Comparison of ENCODE assay signal across 8 cellular contexts in genomic region chr1:232793944-232794343, GRCh38. TPM values are rescaled to one million over a fixed set of nuclear protein-coding genes. Genes with fewer than 3 reads are reported as not detected.
A peak's percentile ranks its signal among the peaks of the same experiment; 100 is the strongest.
DNase-seq lines count a peak whose midpoint lies in the region; FAIRE-seq and TF ChIP-seq lines count a peak whose summit lies in the region.

No MANE protein-coding gene starts in this region.

- H3K36me3 ChIP-seq in keratinocyte (ENCODE audit: control insufficient read depth in 2 of 2, extremely low read depth in 1 of 2, insufficient read depth in 2 of 2, low read length in 2 of 2) (no peaks in the 10 kb centered on the region), Caco-2 (ENCODE audit: control insufficient read depth, insufficient read depth, low read length) (no peaks in the 10 kb centered on the region)

- POLR2A ChIA-PET in Caco-2 (lab: Charles Lee): no interaction called here

- peak; percentile 56 for FAIRE-seq in keratinocyte (lab: Jason Lieb, UNC)

- peak; percentile 73 for DNase-seq in EL
- peak; percentile 52 for DNase-seq in HT-29 (ENCODE audit: low spot score)
- peak; percentile 54 for DNase-seq in RPMI8226
- no peak for DNase-seq in keratinocyte (ENCODE audit: low read depth, low spot score)
- no peak for DNase-seq in Caco-2
- no peak for DNase-seq in cardiac septum (ENCODE audit: low spot score)
- DNase-seq in DMS114 treated with DMSO at 0.1 percent for 48 hours (lab: John Stamatoyannopoulos, UW; ENCODE audit: unreplicated experiment): no peak
- DNase-seq in midbrain (lab: John Stamatoyannopoulos, UW): no peak

- no peak overlapping the region for H3K27ac ChIP-seq in keratinocyte (ENCODE audit: control insufficient read depth, insufficient read depth, low read length)

- no peak overlapping the region for H2AFZ ChIP-seq in keratinocyte (ENCODE audit: control insufficient read depth, low read length)

- H3K4me1 Mint-ChIP-seq in Caco-2 (ENCODE audit: low read depth, unreplicated experiment): no peaks in the 10 kb centered on the region

- H3K9me1 ChIP-seq in keratinocyte (ENCODE audit: control insufficient read depth, extremely low read depth, insufficient read depth, low read length): no peaks in the 10 kb centered on the region

- peak in 2 of 3 experiments; percentile 46 to 58 for TF ChIP-seq CTCF in keratinocyte (optimal IDR thresholded peaks at IDR 0.05 in 1 of 3, IDR thresholded peaks at IDR 0.05 in 1 of 3, conservative IDR thresholded peaks at IDR 0.05 in 1 of 3; ENCODE audit: extremely low read depth in 1 of 3, insufficient read depth in 2 of 3, low read length in 3 of 3)
- peak in 1 of 2 experiments; percentile 25 for TF ChIP-seq CTCF in Caco-2 (IDR thresholded peaks at IDR 0.05; ENCODE audit: insufficient read depth in 1 of 2, low read depth in 1 of 2, low read length in 1 of 2, severe bottlenecking in 1 of 2, unreplicated experiment in 1 of 2)

- no peaks in the 10 kb centered on the region for H3K9me3 Mint-ChIP-seq in Caco-2 (ENCODE audit: unreplicated experiment)

- H3K9me3 ChIP-seq in keratinocyte (ENCODE audit: control insufficient read depth, low read depth, low read length) (no peaks in the 10 kb centered on the region), Caco-2 (no peaks in the 10 kb centered on the region)

- intact Hi-C loops in Caco-2 (cut with micrococcal nuclease; ENCODE audit: unreplicated experiment) (no loop called here), cardiac septum (cut with DNase I) (no loop called here)

- BruUV-seq in Caco-2 (replicated peaks; lab: Mats Ljungman, UMichigan): no TSS peak

- H3K36me3 Mint-ChIP-seq in Caco-2 (ENCODE audit: insufficient read depth, unreplicated experiment): no peaks in the 10 kb centered on the region

- no peak overlapping the region for H3K4me2 ChIP-seq in keratinocyte (ENCODE audit: control insufficient read depth, extremely low read depth, insufficient read depth, low read depth, low read length)

- H3K4me3 ChIP-seq in keratinocyte (ENCODE audit: control insufficient read depth in 2 of 3, extremely low read depth in 1 of 3, insufficient read depth in 2 of 3, low read depth in 1 of 3, low read length in 3 of 3) (no peak overlapping the region), Caco-2 (ENCODE audit: low read depth, low read length) (no peak overlapping the region)

- no peaks in the 10 kb centered on the region for H4K20me1 ChIP-seq in keratinocyte (ENCODE audit: control insufficient read depth, extremely low read depth, insufficient read depth, low read length)

- no peaks in the 10 kb centered on the region for H3K27me3 Mint-ChIP-seq in Caco-2 (ENCODE audit: insufficient read depth, unreplicated experiment)

- no peak overlapping the region for H3K27ac Mint-ChIP-seq in Caco-2 (ENCODE audit: unreplicated experiment)

- H3K27me3 ChIP-seq in keratinocyte (ENCODE audit: control insufficient read depth, extremely low read depth, insufficient read depth, low read length) (peaks cover 4% of the 10 kb centered on the region), Caco-2 (replicated peaks; ENCODE audit: control insufficient read depth, insufficient read depth, low read length) (no peaks in the 10 kb centered on the region)

- no peak overlapping the region for H3K4me3 Mint-ChIP-seq in Caco-2 (ENCODE audit: unreplicated experiment)

- CTCF ChIA-PET in Caco-2 (lab: Charles Lee): no interaction called here

- no peak overlapping the region for H3K9ac ChIP-seq in keratinocyte (ENCODE audit: control insufficient read depth, extremely low read depth, insufficient read depth, low read length)

- H3K4me1 ChIP-seq in keratinocyte (ENCODE audit: control insufficient read depth, extremely low read depth, insufficient read depth, low read length) (no peaks in the 10 kb centered on the region), Caco-2 (no peaks in the 10 kb centered on the region)

- no peaks in the 10 kb centered on the region for H3K79me2 ChIP-seq in keratinocyte (ENCODE audit: control insufficient read depth, insufficient read depth, low read length)

- dilution Hi-C loops in keratinocyte (cut with MboI; ENCODE audit: extremely low pct_ligation_motif_present, low sequenced_read_pairs): no loop called here

RNA-seq across cellular contexts. Expression of gene MAP10, which starts 11.3 kb away (rescaled TPM):
- not detected in 2 replicates for total RNA-seq in HT-29 (2014; rRNA removed; shearing (Covaris generic))
- 0.50 to 0.71 TPM (median 0.67 TPM) in 3 replicates for polyA plus RNA-seq in keratinocyte
- 0.21 TPM for polyA plus RNA-seq in keratinocyte (2011; ENCODE audit: low read depth)
- polyA plus RNA-seq in keratinocyte (2011; cell fraction: cytosol; rRNA removed): 0.38 and 0.84 TPM in 2 replicates
- 0.80 and 1.0 TPM in 2 replicates for polyA plus RNA-seq in keratinocyte (2011; cell fraction: nucleus; rRNA removed)
- 0.30 and 0.46 TPM in 2 replicates for polyA plus RNA-seq in keratinocyte (2012; ENCODE audit: low replicate concordance)
- polyA minus RNA-seq in keratinocyte: 0.33 to 0.74 TPM in 2 of 3 replicates, not detected in the other
- not detected for polyA minus RNA-seq in keratinocyte (2011; cell fraction: cytosol; rRNA and poly(A)+ RNA removed)
- polyA minus RNA-seq in keratinocyte (2011; cell fraction: nucleus; rRNA and poly(A)+ RNA removed): 0.63 and 1.2 TPM in 2 replicates
- total RNA-seq in Caco-2 (2022) (not detected in 2 replicates), cardiac septum (2.3 TPM)

Comparison
In these comparisons a context has a peak if more than half of its experiments do, and no peak if none do; other contexts are left out.
1. DNase-seq: peak in EL (single experiment), HT-29 (single experiment) and RPMI8226 (single experiment); none in keratinocyte (single experiment), Caco-2 (0 of 2), cardiac septum (single experiment), DMS114 treated with DMSO at 0.1 percent for 48 hours (single experiment) and midbrain (single experiment).